Comparison of ENCODE assay signal across 17 cellular contexts in genomic region chr17:20302191-20302917, GRCh38.
DNase-seq lines count a peak whose midpoint lies in the region; ATAC-seq and TF ChIP-seq lines count a peak whose summit lies in the region.
"Had no signal": no experiment of that assay in that cellular context is flagged by ENCODE, and none has a peak within 500 bp of the region (broad histone marks: within the 10 kb centered on the region; RNA-seq: fewer than 3 reads in every experiment).

No MANE protein-coding gene starts in this region.

- H4K8ac ChIP-seq in mesendoderm (ENCODE audit: low read depth, low read length) = no peak overlapping the region

- TF ChIP-seq CTCF in right atrium auricular region (IDR thresholded peaks at IDR 0.05) (no peak), heart right ventricle (IDR thresholded peaks at IDR 0.05) (no peak), ascending aorta (IDR thresholded peaks at IDR 0.05) (no peak), vagina (IDR thresholded peaks at IDR 0.05) (no peak), GM13977 (IDR thresholded peaks at IDR 0.05; ENCODE audit: extremely low read depth, insufficient read depth, missing control alignments) (no peak), gastroesophageal sphincter (IDR thresholded peaks at IDR 0.05) (no peak)

- no peak overlapping the region for H4K5ac ChIP-seq in mesendoderm (ENCODE audit: low read length)

- H3K27me3 ChIP-seq in right atrium auricular region = no peaks in the 10 kb centered on the region
- no peaks in the 10 kb centered on the region for H3K27me3 ChIP-seq in heart right ventricle
- no peaks in the 10 kb centered on the region for H3K27me3 ChIP-seq in ascending aorta
- no peaks in the 10 kb centered on the region for H3K27me3 ChIP-seq in mesendoderm (ENCODE audit: insufficient read depth, low read length, poor library complexity)
- H3K27me3 ChIP-seq in vagina = no peaks in the 10 kb centered on the region
- H3K27me3 ChIP-seq in gastroesophageal sphincter = no peaks in the 10 kb centered on the region
- H3K27me3 ChIP-seq: spleen had no signal

- H2BK5ac ChIP-seq in mesendoderm (ENCODE audit: low read length) = no peak overlapping the region

- no peak overlapping the region for H2AK5ac ChIP-seq in mesendoderm (ENCODE audit: low read length)

- no peak overlapping the region for H3K18ac ChIP-seq in mesendoderm (ENCODE audit: low read length)

- H3K23ac ChIP-seq in mesendoderm (ENCODE audit: low read length) = peak overlapping the region; percentile 92

- no peak overlapping the region for H3K9ac ChIP-seq in mesendoderm (ENCODE audit: low read length)

- H3K36me3 ChIP-seq in right atrium auricular region (peaks cover under 1% of the 10 kb centered on the region), heart right ventricle (peaks cover 0 to 25% (median 14%) of the 10 kb centered on the region in 9 donors), ascending aorta (peaks cover 16 to 22% of the 10 kb centered on the region in 2 donors), mesendoderm (ENCODE audit: control insufficient read depth, insufficient read depth, low read length) (no peaks in the 10 kb centered on the region), vagina (peaks cover 0 to 1% of the 10 kb centered on the region in 2 donors), gastroesophageal sphincter (peaks cover 0 to 22% of the 10 kb centered on the region in 2 donors)

- ATAC-seq in heart right ventricle = no peak
- no peak for ATAC-seq in gastroesophageal sphincter
- no peak for ATAC-seq in HG02571 (IDR thresholded peaks at IDR 0.05; ENCODE audit: unreplicated experiment)
- ATAC-seq: left ventricle myocardium superior had no signal

- H3K9me3 ChIP-seq in right atrium auricular region (peaks cover 0 to 19% of the 10 kb centered on the region in 2 donors), heart right ventricle (peaks cover 0 to 28% (median 15%) of the 10 kb centered on the region in 11 donors), ascending aorta (peaks cover 0 to 11% of the 10 kb centered on the region in 2 donors), vagina (peaks cover 5% of the 10 kb centered on the region), gastroesophageal sphincter (peaks cover 0 to 23% (median 0%) of the 10 kb centered on the region in 3 donors)

- DNase-seq in right atrium auricular region (ENCODE audit: low spot score) (peak; percentile 46), heart right ventricle (no peak), ascending aorta (ENCODE audit: low spot score in 2 of 2) (no peak), mesendoderm (no peak), vagina (ENCODE audit: extremely low spot score in 2 of 2) (peak; percentile 49 to 67), GM13977 (ENCODE audit: low spot score) (no peak)
- DNase-seq: activated T-cell treated with anti-CD3 and anti-CD28 coated beads, Interleukin-2, amount 50 U/mL, for 24 hours; CD4-positive, CD25-positive, alpha-beta regulatory T cell; DMS79; foreskin melanocyte; KG1; left ventricle myocardium superior; NCI-H1436 treated with DMSO at 0.1 percent for 48 hours; OCI-M1; spleen had no signal

- H3K27ac ChIP-seq in right atrium auricular region (no peak overlapping the region), heart right ventricle (no peak overlapping the region), ascending aorta (peak overlapping the region; percentile 84 to 89), mesendoderm (ENCODE audit: low read depth, low read length) (no peak overlapping the region), vagina (no peak overlapping the region), gastroesophageal sphincter (no peak overlapping the region)
- H3K27ac ChIP-seq: spleen had no signal

- H3K4me3 ChIP-seq in right atrium auricular region (no peak overlapping the region), heart right ventricle (no peak overlapping the region), ascending aorta (no peak overlapping the region), mesendoderm (ENCODE audit: low read length) (no peak overlapping the region), vagina (no peak overlapping the region), gastroesophageal sphincter (no peak overlapping the region)
- H3K4me3 ChIP-seq: spleen had no signal

- no peaks in the 10 kb centered on the region for H3K79me1 ChIP-seq in mesendoderm (ENCODE audit: low read length)

- in situ Hi-C loops in GM13977 (cut with MboI; ENCODE audit: low pct_unique_long_range_greater_than_20kb, low sequenced_read_pairs, unreplicated experiment) = no loop called here

- intact Hi-C loops in heart right ventricle (cut with DNase I) (no loop called here), ascending aorta (cut with DNase I) (no loop called here), vagina (cut with DNase I) (no loop called here)

- H2BK15ac ChIP-seq in mesendoderm (replicated peaks; ENCODE audit: low read depth) = no peak overlapping the region

- no peak overlapping the region for H3K56ac ChIP-seq in mesendoderm (ENCODE audit: low read length)

- no peak overlapping the region for H3K4ac ChIP-seq in mesendoderm (ENCODE audit: low read depth, low read length)

- H3K79me2 ChIP-seq in mesendoderm (ENCODE audit: control insufficient read depth, insufficient read depth, low read length) = no peaks in the 10 kb centered on the region

- WGBS in heart right ventricle, 2 donors = 80 to 81% methylated on average over 10 of the region's 10 CpGs
- no CpG with 5 or more reads among the region's 10 CpGs for WGBS in mesendoderm (ENCODE audit: extremely low coverage, insufficient coverage, low lambda C conversion rate)
- 94 to 97% methylated on average over 4 to 5 of the region's 10 CpGs for WGBS in gastroesophageal sphincter (ENCODE audit: low coverage in 1 of 2), 2 donors

- no peak for TF ChIP-seq EP300 in gastroesophageal sphincter (IDR thresholded peaks at IDR 0.05)

- no peak for TF ChIP-seq POLR2A in vagina (IDR thresholded peaks at IDR 0.05)
- no peak for TF ChIP-seq POLR2A in gastroesophageal sphincter (IDR thresholded peaks at IDR 0.05)

- H3K4me1 ChIP-seq in right atrium auricular region = no peaks in the 10 kb centered on the region
- H3K4me1 ChIP-seq in heart right ventricle = no peaks in the 10 kb centered on the region
- peaks cover 12 to 24% of the 10 kb centered on the region in 2 donors for H3K4me1 ChIP-seq in ascending aorta
- H3K4me1 ChIP-seq in mesendoderm (ENCODE audit: control insufficient read depth, low read depth, low read length) = no peaks in the 10 kb centered on the region
- no peaks in the 10 kb centered on the region for H3K4me1 ChIP-seq in vagina
- H3K4me1 ChIP-seq in gastroesophageal sphincter = no peaks in the 10 kb centered on the region
- H3K4me1 ChIP-seq: spleen had no signal

- H2BK120ac ChIP-seq in mesendoderm (ENCODE audit: low read depth, low read length) = no peak overlapping the region

- no peak overlapping the region for H3K4me2 ChIP-seq in mesendoderm (ENCODE audit: low read length)

Comparison
In these comparisons a context has a peak if more than half of its experiments do, and no peak if none do; other contexts are left out.
1. DNase-seq: peak in right atrium auricular region (single experiment) and vagina (2 of 2); none in heart right ventricle (0 of 2), ascending aorta (0 of 2), mesendoderm (single experiment) and GM13977 (single experiment).
2. H3K27ac ChIP-seq: peak in ascending aorta (2 of 2); none in right atrium auricular region (0 of 2), heart right ventricle (0 of 10), mesendoderm (single experiment), vagina (single experiment) and gastroesophageal sphincter (0 of 4).